ENCODE assay signal across 8 cellular contexts in the genomic region with DNA sequence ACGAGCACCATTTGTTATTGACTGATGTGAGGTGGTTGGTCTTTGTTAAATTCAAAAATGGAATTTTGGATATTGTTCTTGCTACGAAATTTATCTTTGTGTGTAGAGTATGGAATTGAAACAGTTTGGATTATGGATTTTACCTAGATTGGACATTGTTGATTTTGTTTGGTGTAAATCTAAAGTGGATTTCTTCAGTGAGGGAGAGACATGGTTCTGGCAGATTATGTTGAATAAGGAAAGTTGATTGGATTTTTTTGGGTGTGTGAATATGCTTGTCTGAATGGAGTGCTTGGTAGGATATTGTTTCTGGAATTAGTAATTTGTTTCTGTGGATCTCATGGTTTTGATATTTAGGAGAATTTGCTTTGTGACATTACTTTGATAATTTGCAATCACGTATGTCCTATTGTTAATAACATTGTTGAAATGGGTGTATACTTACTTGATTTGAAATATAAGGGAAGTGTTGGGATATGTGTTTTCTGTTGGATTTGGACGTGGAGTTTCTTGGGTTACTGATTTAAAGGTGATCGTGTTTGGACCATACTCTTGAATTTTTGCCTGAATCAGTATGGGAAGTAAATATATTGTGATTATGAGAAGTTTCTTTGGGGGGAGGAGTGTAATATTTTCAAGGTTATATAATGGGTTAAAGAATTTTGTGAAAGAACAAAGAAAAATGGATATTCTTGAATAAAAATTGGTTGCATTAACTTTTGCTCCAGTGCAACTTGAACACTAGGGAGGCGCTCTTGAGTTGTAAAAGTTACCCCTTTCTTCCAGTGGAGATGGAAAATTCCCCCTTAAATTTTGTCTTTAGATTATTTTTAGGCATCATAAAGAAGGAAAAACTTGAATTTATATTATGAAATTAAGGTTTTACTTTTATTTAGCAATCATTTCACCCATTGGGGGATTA. TPM values are rescaled to one million over a fixed set of nuclear protein-coding genes. Genes with fewer than 3 reads are reported as not detected.
A peak's percentile ranks its signal among the peaks of the same experiment; 100 is the strongest.
DNase-seq lines count a peak whose midpoint lies in the region; FAIRE-seq and TF ChIP-seq lines count a peak whose summit lies in the region.

No MANE protein-coding gene starts in this region.

- peaks cover 13% of the 10 kb centered on the region; the same call in 1 of the 2 replicates for H4K20me1 ChIP-seq in OCI-LY7 (ENCODE audit: insufficient read depth, low read length)

- H2AFZ ChIP-seq in OCI-LY7 (ENCODE audit: low read length), result no peak overlapping the region

- BruUV-seq in OCI-LY7 (replicated peaks; lab: Mats Ljungman, UMichigan), result no TSS peak

- intact Hi-C loops in OCI-LY7 (cut with micrococcal nuclease; ENCODE audit: unreplicated experiment), result no loop called here

- H3K4me1 Mint-ChIP-seq in progenitor cell of endocrine pancreas (ENCODE audit: low read depth), result peaks cover 11% of the 10 kb centered on the region

- H3K9me3 Mint-ChIP-seq in progenitor cell of endocrine pancreas (ENCODE audit: low read depth), result peaks cover 8% of the 10 kb centered on the region

- H3K4me1 ChIP-seq in OCI-LY7 (ENCODE audit: insufficient read depth, low read length, poor library complexity, severe bottlenecking) (peaks cover 38% of the 10 kb centered on the region), small intestine (ENCODE audit: control insufficient read depth in 2 of 2, insufficient read depth in 1 of 2, low read depth in 1 of 2, low read length in 1 of 2) (no peaks in the 10 kb centered on the region)

- TF ChIP-seq CTCF in OCI-LY7 (conservative IDR thresholded peaks at IDR 0.05; ENCODE audit: low read length) (peak; percentile 94), coronary artery (IDR thresholded peaks at IDR 0.05) (no peak), progenitor cell of endocrine pancreas (IDR thresholded peaks at IDR 0.05; ENCODE audit: unreplicated experiment) (peak; percentile 49)

- peaks cover 96% of the 10 kb centered on the region for H3K79me2 ChIP-seq in OCI-LY7 (ENCODE audit: insufficient read depth, low read depth, low read length)

- DNase-seq in NCI-H2107 treated with DMSO at 0.1 percent for 48 hours (lab: John Stamatoyannopoulos, UW; ENCODE audit: unreplicated experiment), result peak; percentile 69
- no peak for DNase-seq in NCI-H2107 (lab: John Stamatoyannopoulos, UW)
- DNase-seq in OCI-LY7 (ENCODE audit: low spot score), result peak; percentile 70
- no peak for DNase-seq in coronary artery (ENCODE audit: low spot score)
- no peak for DNase-seq in progenitor cell of endocrine pancreas (ENCODE audit: low spot score, unreplicated experiment)
- no peak for DNase-seq in NCI-H1092 treated with DMSO at 0.1 percent for 48 hours (lab: John Stamatoyannopoulos, UW)
- DNase-seq in iPS-NIHi11 (ENCODE audit: low spot score), result no peak
- DNase-seq in small intestine, result no peak

- H3K27ac ChIP-seq in OCI-LY7 (ENCODE audit: low read depth, low read length, poor library complexity, severe bottlenecking) (peak overlapping the region; percentile 94), coronary artery (peak overlapping the region; percentile 91 to 98), small intestine (ENCODE audit: low read depth in 1 of 2, low read length in 1 of 2) (no peak overlapping the region)

- no peaks in the 10 kb centered on the region for H3K9me2 ChIP-seq in OCI-LY7 (ENCODE audit: insufficient read depth, low read length)

- peak overlapping the region; percentile 90 for H3K4me2 ChIP-seq in OCI-LY7 (ENCODE audit: low read length)

- POLR2A ChIA-PET in OCI-LY7 (lab: Charles Lee), result interaction anchor here (0.7 to 10.3 kb wide), 14 partner anchors 9 to 812 kb away, joined by 3 to 147 read pairs (median 6); no protein-coding TSS in a partner anchor

- H3K36me3 ChIP-seq in OCI-LY7 (ENCODE audit: insufficient read depth, low read length) (peaks cover 86% of the 10 kb centered on the region), small intestine (ENCODE audit: control insufficient read depth in 2 of 2, insufficient read depth in 2 of 2, low read length in 2 of 2) (peaks cover 0 to 2% of the 10 kb centered on the region in 2 donors)

- peaks cover 42% of the 10 kb centered on the region for H3K36me3 Mint-ChIP-seq in progenitor cell of endocrine pancreas (ENCODE audit: insufficient read depth)

- H3K4me3 ChIP-seq in OCI-LY7 (ENCODE audit: low read depth, low read length, poor library complexity, severe bottlenecking) (peak overlapping the region; percentile 92), coronary artery (peak overlapping the region; percentile 73), small intestine (ENCODE audit: low read depth in 1 of 2, low read length in 2 of 2) (no peak overlapping the region)

- H3K9me3 ChIP-seq in OCI-LY7 (ENCODE audit: low read length) (peaks cover 25% of the 10 kb centered on the region; the same call in 1 of the 2 replicates), small intestine (ENCODE audit: control insufficient read depth, low read depth) (no peaks in the 10 kb centered on the region)

- CTCF ChIA-PET in OCI-LY7 (lab: Charles Lee; ENCODE audit: unreplicated experiment), result interaction anchor here (1.0 to 1.4 kb wide), 4 partner anchors 17 to 89 kb away, joined by 3 to 8 read pairs (median 3); no protein-coding TSS in a partner anchor

- H3K27me3 ChIP-seq in small intestine (ENCODE audit: control insufficient read depth in 2 of 2, insufficient read depth in 2 of 2, low read length in 2 of 2), result no peaks in the 10 kb centered on the region

- peak overlapping the region; percentile 54 for H3K4me3 Mint-ChIP-seq in progenitor cell of endocrine pancreas (ENCODE audit: low read depth)

- peak overlapping the region; percentile 62 for H3K27ac Mint-ChIP-seq in progenitor cell of endocrine pancreas

- H3K27me3 Mint-ChIP-seq in progenitor cell of endocrine pancreas, result no peaks in the 10 kb centered on the region

- 91 to 95% (median 93%) methylated on average over 6 of the region's 6 CpGs for WGBS in small intestine, 3 donors

- no peak for FAIRE-seq in small intestine (lab: Jason Lieb, UNC)

RNA-seq across cellular contexts. Expression of a gene that starts 0.9 kb away (rescaled TPM):
- 133 and 169 TPM in 2 replicates for total RNA-seq in OCI-LY7 (2014; rRNA removed; shearing (Covaris generic))
- 213 and 259 TPM in 2 replicates for total RNA-seq in OCI-LY7 (2022)
- total RNA-seq in progenitor cell of endocrine pancreas, result 145 and 159 TPM in 2 replicates
- polyA plus RNA-seq in small intestine, result 10 to 100 TPM; 29.2 to 33.1 (median 31.2) TPM

Comparison
In these comparisons a context has a peak if more than half of its experiments do, and no peak if none do; other contexts are left out.
1. DNase-seq: peak in NCI-H2107 treated with DMSO at 0.1 percent for 48 hours (single experiment) and OCI-LY7 (single experiment); none in NCI-H2107 (single experiment), coronary artery (single experiment), progenitor cell of endocrine pancreas (single experiment), NCI-H1092 treated with DMSO at 0.1 percent for 48 hours (single experiment), iPS-NIHi11 (single experiment) and small intestine (single experiment).
2. H3K27ac ChIP-seq: peak in OCI-LY7 (single experiment) and coronary artery (2 of 2); none in small intestine (0 of 2).
3. H3K4me3 ChIP-seq: peak in OCI-LY7 (single experiment) and coronary artery (single experiment); none in small intestine (0 of 2).